In the genomic region with DNA sequence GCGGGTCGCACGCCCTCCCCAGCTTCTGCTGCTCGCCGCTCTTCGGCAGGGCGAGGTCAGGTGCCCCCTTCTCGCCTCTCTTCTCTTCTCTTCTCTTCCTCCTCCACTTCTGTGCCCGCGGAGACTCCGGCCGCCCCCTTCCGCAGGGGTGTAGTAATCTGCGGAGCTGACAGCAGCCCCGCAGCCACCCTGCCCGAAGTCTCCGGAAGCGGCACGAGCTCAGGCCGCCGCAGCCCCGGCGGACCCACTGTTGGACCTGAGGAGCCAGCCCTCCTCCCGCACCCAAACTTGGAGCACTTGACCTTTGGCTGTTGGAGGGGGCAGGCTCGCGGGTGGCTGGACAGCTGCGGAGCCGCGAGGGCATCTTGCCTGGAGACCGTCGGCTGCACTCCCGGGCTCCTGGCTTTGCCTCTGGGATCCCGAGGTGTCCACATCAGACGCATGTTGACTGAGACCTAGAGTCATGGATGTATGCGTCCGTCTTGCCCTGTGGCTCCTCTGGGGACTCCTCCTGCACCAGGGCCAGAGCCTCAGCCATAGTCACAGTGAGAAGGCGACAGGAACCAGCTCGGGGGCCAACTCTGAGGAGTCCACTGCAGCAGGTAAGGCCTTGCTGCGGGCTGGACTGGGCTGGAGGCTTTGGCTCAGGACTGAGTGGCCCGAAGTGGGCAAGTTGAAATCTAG, we compare ENCODE assay signal across 8 cellular contexts. TPM values are rescaled to one million over a fixed set of nuclear protein-coding genes. Genes with fewer than 3 reads are reported as not detected.
A peak's percentile ranks its signal among the peaks of the same experiment; 100 is the strongest.
DNase-seq lines count a peak whose midpoint lies in the region; ATAC-seq and TF ChIP-seq lines count a peak whose summit lies in the region.

No MANE protein-coding gene starts in this region.

- H3K4me3 ChIP-seq in colonic mucosa (peak overlapping the region; percentile 63), left lung (peak overlapping the region; percentile 80 to 92)

- peak; percentile 67 for DNase-seq in CD1c-positive myeloid dendritic cell (ENCODE audit: extremely low spot score)
- DNase-seq in T-helper 2 cell: peak; percentile 17 to 74 (median 33)
- peak; percentile 56 for DNase-seq in colonic mucosa
- peak; percentile 59 to 93 for DNase-seq in left lung
- peak in 5 of 6 experiments; percentile 17 to 59 (median 49) for DNase-seq in stimulated activated naive CD4-positive, alpha-beta T cell (lab: John Stamatoyannopoulos, UW)
- DNase-seq in amniotic stem cell (lab: John Stamatoyannopoulos, UW): no peak

- H3K9ac ChIP-seq in colonic mucosa (ENCODE audit: low read depth in 2 of 2, low read length in 2 of 2): peak overlapping the region; percentile 77 to 84

- H3K36me3 ChIP-seq in colonic mucosa (no peaks in the 10 kb centered on the region), left lung (no peaks in the 10 kb centered on the region)

- H3K9me3 ChIP-seq in colonic mucosa (no peaks in the 10 kb centered on the region), left lung (no peaks in the 10 kb centered on the region)

- H3K27ac ChIP-seq in colonic mucosa (peak overlapping the region; percentile 87), left lung (peak overlapping the region; percentile 98)

- TF ChIP-seq CTCF in colonic mucosa (IDR thresholded peaks at IDR 0.05): no peak
- TF ChIP-seq CTCF in left lung (IDR thresholded peaks at IDR 0.05): no peak

- ATAC-seq in GM19397 (IDR thresholded peaks at IDR 0.05; ENCODE audit: unreplicated experiment): peak; percentile 20
- peak; percentile 12 for ATAC-seq in HG03521 (IDR thresholded peaks at IDR 0.05; ENCODE audit: unreplicated experiment)
- ATAC-seq in left lung: peak; percentile 7

- H3K27me3 ChIP-seq in colonic mucosa (no peaks in the 10 kb centered on the region), left lung (no peaks in the 10 kb centered on the region)

- intact Hi-C loops in colonic mucosa (cut with DNase I) (no loop called here), left lung (cut with DNase I) (no loop called here)

- peaks cover 24% of the 10 kb centered on the region for H3K4me1 ChIP-seq in colonic mucosa
- peaks cover 43 to 64% of the 10 kb centered on the region in 2 donors for H3K4me1 ChIP-seq in left lung

RNA-seq across cellular contexts. Expression of a gene that starts 0.5 kb away (rescaled TPM):
- 10 to 100 TPM; 39.1 to 56.8 TPM for total RNA-seq in colonic mucosa
- 10 to 100 TPM; 50.9 to 52.9 TPM for total RNA-seq in left lung

RNA-seq across cellular contexts. Expression of a gene that starts 15.2 kb away (rescaled TPM):
- total RNA-seq in colonic mucosa: 10 to 100 TPM; 59.8 to 63.3 TPM
- 100 to 1,000 TPM in 1 of 2 donors, 10 to 100 TPM in 1; 57.1 to 109 TPM for total RNA-seq in left lung

RNA-seq across cellular contexts. Expression of a gene that starts 47.6 kb away (rescaled TPM):
- 10 to 100 TPM; 21.6 to 29.6 TPM for total RNA-seq in colonic mucosa
- 10 to 100 TPM; 19.5 to 26.5 TPM for total RNA-seq in left lung

RNA-seq across cellular contexts. Expression of a gene that starts 58.6 kb away (rescaled TPM):
- total RNA-seq in colonic mucosa: 10 to 100 TPM; 59.2 to 76.7 TPM
- 10 to 100 TPM; 59.9 to 66.8 TPM for total RNA-seq in left lung
